ENCODE assay signal across 25 cellular contexts in the genomic region with DNA sequence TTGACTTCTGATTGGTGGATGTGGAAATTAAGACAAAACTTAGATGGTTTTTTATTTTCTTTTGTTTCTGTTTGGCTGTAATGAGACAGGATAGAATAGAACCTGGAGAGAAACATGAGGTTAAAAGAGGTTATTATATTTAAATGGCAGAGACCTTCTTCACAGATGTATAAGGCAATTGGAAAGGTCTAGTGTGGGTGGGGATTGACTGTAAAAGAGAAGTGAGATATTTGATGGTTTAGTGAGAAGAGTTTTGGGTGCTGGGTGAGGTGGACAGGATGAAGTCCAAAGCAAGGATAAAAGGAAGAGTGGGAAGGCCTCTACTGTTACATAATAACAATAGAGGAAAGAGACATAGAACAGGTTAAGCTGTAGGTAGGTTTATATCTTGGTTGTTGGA.
"Had no signal": no experiment of that assay in that cellular context is flagged by ENCODE, and none has a peak within 500 bp of the region (broad histone marks: within the 10 kb centered on the region; RNA-seq: fewer than 3 reads in every experiment).

No MANE protein-coding gene starts in this region.

- H3K9me3 ChIP-seq: colonic mucosa, esophagus squamous epithelium, gastrocnemius medialis, heart right ventricle, left lung, lower lobe of right lung, mucosa of descending colon had no signal

- H3K4me3 ChIP-seq: colonic mucosa, esophagus squamous epithelium, gastrocnemius medialis, heart right ventricle, left lung, lower lobe of right lung, mucosa of descending colon had no signal

- H3K4me1 ChIP-seq: colonic mucosa, esophagus squamous epithelium, gastrocnemius medialis, heart right ventricle, left lung, lower lobe of right lung had no signal

- H3K27ac ChIP-seq: colonic mucosa, epithelial cell of prostate, esophagus squamous epithelium, gastrocnemius medialis, heart right ventricle, left lung, lower lobe of right lung had no signal

- DNase-seq: colonic mucosa; cortex of kidney; effector CD8-positive, alpha-beta T cell; effector memory CD8-positive, alpha-beta T cell; endodermal cell; erythroblast; esophagus squamous epithelium; foreskin fibroblast; foreskin melanocyte; gastrocnemius medialis; glutamatergic neuron; head of caudate nucleus; heart right ventricle; hippocampal formation; left cardiac atrium; left lung; left ventricle myocardium superior; lower lobe of right lung; mesenchymal stem cell; mucosa of descending colon; naive B cell had no signal

- H3K27me3 ChIP-seq: colonic mucosa, esophagus squamous epithelium, gastrocnemius medialis, heart right ventricle, left lung had no signal

- FAIRE-seq: endometrium, islet of Langerhans, keratinocyte had no signal

- H3K36me3 ChIP-seq: colonic mucosa, esophagus squamous epithelium, gastrocnemius medialis, heart right ventricle, left lung, lower lobe of right lung had no signal
